In genomic region chr6:26025047-26025893, GRCh38 we compare ENCODE assay signal across 8 cellular contexts.
DNase-seq lines count a peak whose midpoint lies in the region; ATAC-seq and TF ChIP-seq lines count a peak whose summit lies in the region.

No MANE protein-coding gene starts in this region.

- peak overlapping the region; percentile 75 for H3K27ac ChIP-seq in C4-2B

- no peaks in the 10 kb centered on the region for H3K9me3 Mint-ChIP-seq in central memory CD8-positive, alpha-beta T cell
- no peaks in the 10 kb centered on the region for H3K9me3 Mint-ChIP-seq in mesothelial cell of epicardium

- H3K4me1 Mint-ChIP-seq in central memory CD8-positive, alpha-beta T cell: peaks cover 37% of the 10 kb centered on the region
- peaks cover 54% of the 10 kb centered on the region for H3K4me1 Mint-ChIP-seq in mesothelial cell of epicardium

- TF ChIP-seq CTCF in C4-2B (conservative IDR thresholded peaks at IDR 0.05) (no peak), NB4 (IDR thresholded peaks at IDR 0.05; ENCODE audit: low read depth, low read length) (no peak), mesothelial cell of epicardium (IDR thresholded peaks at IDR 0.05; ENCODE audit: unreplicated experiment) (no peak)

- no peak for ATAC-seq in central memory CD8-positive, alpha-beta T cell (replicated peaks; ENCODE audit: extremely low read depth, poor library complexity, severe bottlenecking)
- ATAC-seq in GM21367 (IDR thresholded peaks at IDR 0.05; ENCODE audit: unreplicated experiment): no peak

- H3K27me3 Mint-ChIP-seq in central memory CD8-positive, alpha-beta T cell: no peaks in the 10 kb centered on the region
- H3K27me3 Mint-ChIP-seq in mesothelial cell of epicardium (ENCODE audit: low read depth): no peaks in the 10 kb centered on the region

- H3K4me3 ChIP-seq in NB4 (ENCODE audit: low read depth, low read length): peak overlapping the region; percentile 55

- TF ChIP-seq POLR2A in NB4 (IDR thresholded peaks at IDR 0.05; ENCODE audit: extremely low read depth, insufficient read length): no peak

- peaks cover 32% of the 10 kb centered on the region for H3K36me3 Mint-ChIP-seq in central memory CD8-positive, alpha-beta T cell (ENCODE audit: insufficient read depth)
- no peaks in the 10 kb centered on the region for H3K36me3 Mint-ChIP-seq in mesothelial cell of epicardium

- H3K27ac Mint-ChIP-seq in central memory CD8-positive, alpha-beta T cell (ENCODE audit: low read depth): peak overlapping the region; percentile 96
- H3K27ac Mint-ChIP-seq in mesothelial cell of epicardium: peak overlapping the region; percentile 97

- H3K4me3 Mint-ChIP-seq in central memory CD8-positive, alpha-beta T cell: no peak overlapping the region
- H3K4me3 Mint-ChIP-seq in mesothelial cell of epicardium: peak overlapping the region; percentile 93

- no peak for DNase-seq in NB4 (ENCODE audit: low read depth)
- no peak for DNase-seq in central memory CD8-positive, alpha-beta T cell (ENCODE audit: low spot score in 2 of 2)
- DNase-seq in mesothelial cell of epicardium (ENCODE audit: low spot score in 2 of 2, unreplicated experiment in 2 of 2): no peak
- DNase-seq in stimulated activated naive CD4-positive, alpha-beta T cell treated with Interleukin-2 at 50 U/mL for 16 hours (lab: John Stamatoyannopoulos, UW): no peak
- DNase-seq in activated CD8-positive, alpha-beta memory T cell treated with anti-CD3 and anti-CD28 coated beads, Interleukin-2, amount 50 U/mL, for 48 hours: no peak
- DNase-seq in amygdala (lab: John Stamatoyannopoulos, UW): no peak
